In the genomic region with DNA sequence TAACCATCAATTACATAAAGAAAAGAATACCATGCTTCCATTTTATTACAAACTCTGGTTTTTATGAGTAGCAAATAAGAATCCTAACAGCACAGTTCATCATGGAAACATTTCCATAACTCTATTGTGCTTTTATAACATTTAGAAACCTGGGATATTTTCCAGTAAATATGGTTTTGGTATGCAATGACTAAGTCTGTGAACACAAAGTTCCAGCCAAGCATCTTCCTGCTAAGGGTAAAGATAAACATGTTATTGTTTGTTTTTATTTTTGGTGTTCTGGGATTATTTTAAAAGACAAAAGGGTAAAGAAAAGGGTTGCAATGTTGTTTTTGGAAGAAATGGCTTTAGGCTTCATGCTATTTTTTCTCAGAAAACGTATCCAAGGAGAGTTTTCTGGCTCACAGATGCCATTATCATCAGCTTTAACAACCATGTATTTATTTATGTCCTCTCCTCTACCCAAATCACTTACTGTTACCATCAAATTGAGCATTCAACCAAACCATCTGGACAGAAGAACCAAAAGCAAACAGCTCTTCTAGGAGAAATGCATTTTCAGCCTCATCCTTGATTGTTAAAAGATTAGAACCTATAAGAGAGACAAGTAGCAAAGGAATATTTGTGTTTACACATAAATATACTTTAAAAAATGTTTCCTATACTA, we compare ENCODE assay signal across 15 cellular contexts. TPM values are rescaled to one million over a fixed set of nuclear protein-coding genes. Genes with fewer than 3 reads are reported as not detected.
DNase-seq lines count a peak whose midpoint lies in the region; ATAC-seq and TF ChIP-seq lines count a peak whose summit lies in the region.
"Had no signal": no experiment of that assay in that cellular context is flagged by ENCODE, and none has a peak within 500 bp of the region (broad histone marks: within the 10 kb centered on the region; RNA-seq: fewer than 3 reads in every experiment).

No MANE protein-coding gene starts in this region.

- TF ChIP-seq CTCF in heart left ventricle (IDR thresholded peaks at IDR 0.05) (no peak), ascending aorta (IDR thresholded peaks at IDR 0.05) (no peak), foreskin fibroblast (IDR thresholded peaks at IDR 0.05; ENCODE audit: low read depth, low read length) (no peak), thyroid gland (IDR thresholded peaks at IDR 0.05) (no peak)

- WGBS in heart left ventricle, 4 donors = 30 to 51% (median 41%) methylated on average over 1 of the region's 1 CpG
- 64 to 77% methylated on average over 1 of the region's 1 CpG for WGBS in thyroid gland, 2 donors

- TF ChIP-seq POLR2A in heart left ventricle (IDR thresholded peaks at IDR 0.05) = no peak
- no peak for TF ChIP-seq POLR2A in thyroid gland (IDR thresholded peaks at IDR 0.05)

- H3K36me3 ChIP-seq in heart left ventricle = no peaks in the 10 kb centered on the region
- H3K36me3 ChIP-seq in ascending aorta = peaks cover 0 to 6% of the 10 kb centered on the region in 2 donors
- peaks cover 7 to 15% of the 10 kb centered on the region in 2 donors for H3K36me3 ChIP-seq in thyroid gland
- H3K36me3 ChIP-seq: esophagus muscularis mucosa had no signal

- intact Hi-C loops in heart left ventricle (cut with DNase I) (loop anchor here in 1 of 10 donors (10.0 kb wide), 1 partner anchor 232 kb away; a partner anchor contains a TSS), Right ventricle myocardium superior (cut with DNase I) (no loop called here), ascending aorta (cut with DNase I) (no loop called here), thyroid gland (cut with DNase I) (no loop called here)

- ATAC-seq in heart left ventricle (peak; percentile 37 to 65 (median 40)), Right ventricle myocardium superior (ENCODE audit: poor library complexity) (no peak)

- H3K9me3 ChIP-seq in heart left ventricle (no peaks in the 10 kb centered on the region), ascending aorta (no peaks in the 10 kb centered on the region), thyroid gland (no peaks in the 10 kb centered on the region)
- H3K9me3 ChIP-seq: esophagus muscularis mucosa had no signal

- H3K27me3 ChIP-seq in heart left ventricle (no peaks in the 10 kb centered on the region), ascending aorta (no peaks in the 10 kb centered on the region), thyroid gland (no peaks in the 10 kb centered on the region)
- H3K27me3 ChIP-seq: esophagus muscularis mucosa had no signal

- in situ Hi-C loops in KBM-7 (cut with MboI; ENCODE audit: low pct_unique_long_range_greater_than_20kb, low sequenced_read_pairs) = no loop called here

- H3K4me3 ChIP-seq in heart left ventricle (no peak overlapping the region), ascending aorta (no peak overlapping the region), foreskin fibroblast (ENCODE audit: low read depth in 1 of 2, low read length in 2 of 2) (no peak overlapping the region), thyroid gland (replicated peaks in 1 of 3) (no peak overlapping the region)
- H3K4me3 ChIP-seq: esophagus muscularis mucosa had no signal

- peak overlapping the region in 9 of 12 donors; percentile 18 to 77 (median 42) for H3K27ac ChIP-seq in heart left ventricle
- H3K27ac ChIP-seq in ascending aorta = peak overlapping the region; percentile 37 to 47
- peak overlapping the region; percentile 2 to 49 (median 38) for H3K27ac ChIP-seq in thyroid gland
- H3K27ac ChIP-seq: esophagus muscularis mucosa had no signal

- DNase-seq in heart left ventricle (no peak), Right ventricle myocardium superior (no peak), ascending aorta (ENCODE audit: low spot score in 2 of 2) (no peak), foreskin fibroblast (peak; percentile 32 to 67), thyroid gland (no peak), NAMALWA (ENCODE audit: low spot score) (no peak), KBM-7 (no peak), DMS79 (lab: John Stamatoyannopoulos, UW) (no peak)
- DNase-seq: activated CD4-positive, alpha-beta T cell treated with anti-CD3 and anti-CD28 coated beads for 1 hour; activated naive CD4-positive, alpha-beta T cell treated with Interleukin-2 at 50 U/mL for 16 hours; midbrain; NCI-H345; small intestine had no signal

- H3K4me1 ChIP-seq in heart left ventricle = peaks cover 0 to 27% (median 4%) of the 10 kb centered on the region in 12 donors
- H3K4me1 ChIP-seq in ascending aorta = peaks cover 0 to 14% of the 10 kb centered on the region in 2 donors
- peaks cover 0 to 5% of the 10 kb centered on the region in 2 donors for H3K4me1 ChIP-seq in thyroid gland
- H3K4me1 ChIP-seq: esophagus muscularis mucosa had no signal

RNA-seq across cellular contexts. Expression of a gene that starts 41.9 kb away (rescaled TPM):
- total RNA-seq in heart left ventricle (1 to 10 TPM in 3 of 9 donors, under 1 TPM in 6; 0.26 to 5.2 (median 0.81) TPM), Right ventricle myocardium superior (0.75 TPM), ascending aorta (0.11 TPM), thyroid gland (10 to 100 TPM; 12.1 to 55.5 (median 35.1) TPM)
- under 1 TPM; 0.30 to 0.67 TPM for polyA plus RNA-seq in heart left ventricle
- total RNA-seq: SK-MEL-5 had no signal

Comparison
In these comparisons a context has a peak if more than half of its experiments do, and no peak if none do; other contexts are left out.
1. DNase-seq: peak in foreskin fibroblast (2 of 2); none in heart left ventricle (0 of 5), Right ventricle myocardium superior (single experiment), ascending aorta (0 of 2), thyroid gland (0 of 2), NAMALWA (single experiment), KBM-7 (single experiment) and DMS79 (single experiment).
2. Peak in every context shown above with its lines, with median percentiles within 50 percentile points of each other: H3K27ac ChIP-seq.